11 cellular contexts compared by ENCODE assay signal in genomic region chr9:130030821-130031481, GRCh38. TPM values are rescaled to one million over a fixed set of nuclear protein-coding genes. Genes with fewer than 3 reads are reported as not detected.
A peak's percentile ranks its signal among the peaks of the same experiment; 100 is the strongest.
DNase-seq lines count a peak whose midpoint lies in the region; ATAC-seq and TF ChIP-seq lines count a peak whose summit lies in the region.
"Had no signal": no experiment of that assay in that cellular context is flagged by ENCODE, and none has a peak within 500 bp of the region (broad histone marks: within the 10 kb centered on the region; RNA-seq: fewer than 3 reads in every experiment).

No MANE protein-coding gene starts in this region.

- H3K4me3 ChIP-seq in transverse colon, result no peak overlapping the region
- H3K4me3 ChIP-seq: heart right ventricle had no signal

- CTCF ChIA-PET in activated naive CD4-positive, alpha-beta T cell treated with anti-CD3 and anti-CD28 coated beads, Interleukin-2, amount 10 ng/mL, durations not matched to agents 7 days and 5 days (lab: Charles Lee), result interaction anchor here (0.8 to 1.4 kb wide), 4 partner anchors 9 to 76 kb away, joined by 3 to 5 read pairs (median 4); no protein-coding TSS in a partner anchor

- TF ChIP-seq EP300 in transverse colon (IDR thresholded peaks at IDR 0.05; ENCODE audit: low read depth), result no peak

- ATAC-seq in GM21576 (IDR thresholded peaks at IDR 0.05; ENCODE audit: unreplicated experiment), result no peak
- ATAC-seq: heart right ventricle had no signal

- 60 to 82% methylated on average over 1 to 3 of the region's 3 CpGs for WGBS in transverse colon (ENCODE audit: low coverage in 1 of 2), 2 donors

- H3K4me1 ChIP-seq in transverse colon, result peaks cover 15 to 95% (median 57%) of the 10 kb centered on the region in 4 donors

- intact Hi-C loops in transverse colon (cut with DNase I; ENCODE audit: low total_unique reads), result no loop called here

- H3K9me3 Mint-ChIP-seq in activated naive CD4-positive, alpha-beta T cell treated with anti-CD3 and anti-CD28 coated beads, Interleukin-2, amount 10 ng/mL, durations not matched to agents 7 days and 5 days, result peaks cover 8% of the 10 kb centered on the region
- no peaks in the 10 kb centered on the region for H3K9me3 Mint-ChIP-seq in T-helper 2 cell treated with Interferon-gamma antibody and Interleukin-4, amounts not matched to agents 5 μg/mL and 100 μg/mL, for 36 hours
- H3K9me3 Mint-ChIP-seq in immature natural killer cell, result no peaks in the 10 kb centered on the region

- peak overlapping the region; percentile 61 for H3K27ac Mint-ChIP-seq in activated naive CD4-positive, alpha-beta T cell treated with anti-CD3 and anti-CD28 coated beads, Interleukin-2, amount 10 ng/mL, durations not matched to agents 7 days and 5 days
- H3K27ac Mint-ChIP-seq in T-helper 2 cell treated with Interferon-gamma antibody and Interleukin-4, amounts not matched to agents 5 μg/mL and 100 μg/mL, for 36 hours, result peak overlapping the region; percentile 83
- H3K27ac Mint-ChIP-seq in immature natural killer cell, result peak overlapping the region; percentile 82 to 92 (median 88)

- no peaks in the 10 kb centered on the region for H3K27me3 ChIP-seq in transverse colon
- H3K27me3 ChIP-seq: heart right ventricle had no signal

- no peak overlapping the region for H3K4me3 Mint-ChIP-seq in activated naive CD4-positive, alpha-beta T cell treated with anti-CD3 and anti-CD28 coated beads, Interleukin-2, amount 10 ng/mL, durations not matched to agents 7 days and 5 days
- peak overlapping the region; percentile 44 for H3K4me3 Mint-ChIP-seq in T-helper 2 cell treated with Interferon-gamma antibody and Interleukin-4, amounts not matched to agents 5 μg/mL and 100 μg/mL, for 36 hours
- H3K4me3 Mint-ChIP-seq in immature natural killer cell, result peak overlapping the region; percentile 2 to 73 (median 41)

- H3K27me3 Mint-ChIP-seq in activated naive CD4-positive, alpha-beta T cell treated with anti-CD3 and anti-CD28 coated beads, Interleukin-2, amount 10 ng/mL, durations not matched to agents 7 days and 5 days, result no peaks in the 10 kb centered on the region
- no peaks in the 10 kb centered on the region for H3K27me3 Mint-ChIP-seq in T-helper 2 cell treated with Interferon-gamma antibody and Interleukin-4, amounts not matched to agents 5 μg/mL and 100 μg/mL, for 36 hours (ENCODE audit: low read depth)
- peaks cover 2 to 3% (median 2%) of the 10 kb centered on the region in 3 donors for H3K27me3 Mint-ChIP-seq in immature natural killer cell (ENCODE audit: low read depth in 3 of 3)

- no peaks in the 10 kb centered on the region for H3K9me3 ChIP-seq in transverse colon

- in situ Hi-C loops in transverse colon (cut with MboI; ENCODE audit: low pct_ligation_motif_present in 1 of 4, low pct_unique_long_range_greater_than_20kb in 1 of 4, low sequenced_read_pairs in 3 of 4), result loop anchor here in 2 of 4 donors (25.0 kb wide), 1 partner anchor 144 kb away; no protein-coding TSS in a partner anchor

- H3K4me1 Mint-ChIP-seq in activated naive CD4-positive, alpha-beta T cell treated with anti-CD3 and anti-CD28 coated beads, Interleukin-2, amount 10 ng/mL, durations not matched to agents 7 days and 5 days, result peaks cover 92% of the 10 kb centered on the region
- H3K4me1 Mint-ChIP-seq in T-helper 2 cell treated with Interferon-gamma antibody and Interleukin-4, amounts not matched to agents 5 μg/mL and 100 μg/mL, for 36 hours (ENCODE audit: low read depth), result peaks cover 77% of the 10 kb centered on the region
- peaks cover 95 to 96% of the 10 kb centered on the region in 2 donors for H3K4me1 Mint-ChIP-seq in immature natural killer cell

- no peak for DNase-seq in activated naive CD4-positive, alpha-beta T cell treated with anti-CD3 and anti-CD28 coated beads, Interleukin-2, amount 10 ng/mL, durations not matched to agents 7 days and 5 days
- DNase-seq in activated naive CD4-positive, alpha-beta T cell (lab: John Stamatoyannopoulos, UW), result no peak
- no peak for DNase-seq in T-helper 2 cell treated with Interferon-gamma antibody and Interleukin-4, amounts not matched to agents 5 μg/mL and 100 μg/mL, for 36 hours (ENCODE audit: low spot score)
- no peak for DNase-seq in immature natural killer cell
- DNase-seq in transverse colon, result no peak
- no peak for DNase-seq in NCI-H146 (lab: John Stamatoyannopoulos, UW)
- no peak for DNase-seq in GM10266 (ENCODE audit: extremely low spot score)
- DNase-seq: HCEC 1CT, heart right ventricle, NCI-H187 had no signal

- H3K36me3 ChIP-seq in transverse colon, result no peaks in the 10 kb centered on the region
- H3K36me3 ChIP-seq: heart right ventricle had no signal

- peak overlapping the region; percentile 37 to 80 (median 62) for H3K27ac ChIP-seq in transverse colon

- no peak for TF ChIP-seq CTCF in transverse colon (IDR thresholded peaks at IDR 0.05)
- no peak for TF ChIP-seq CTCF in GM10266 (IDR thresholded peaks at IDR 0.05; ENCODE audit: control insufficient read depth, insufficient read depth, low read depth, missing control alignments)

- H3K36me3 Mint-ChIP-seq in activated naive CD4-positive, alpha-beta T cell treated with anti-CD3 and anti-CD28 coated beads, Interleukin-2, amount 10 ng/mL, durations not matched to agents 7 days and 5 days, result peaks cover 59% of the 10 kb centered on the region
- peaks cover 49% of the 10 kb centered on the region for H3K36me3 Mint-ChIP-seq in T-helper 2 cell treated with Interferon-gamma antibody and Interleukin-4, amounts not matched to agents 5 μg/mL and 100 μg/mL, for 36 hours (ENCODE audit: low read depth)
- no peaks in the 10 kb centered on the region for H3K36me3 Mint-ChIP-seq in immature natural killer cell

- no peak for TF ChIP-seq POLR2A in transverse colon (IDR thresholded peaks at IDR 0.05)

RNA-seq across cellular contexts. Expression of gene FNBP1, which starts 12.0 kb away (rescaled TPM):
- 100 to 1,000 TPM; 113 to 136 (median 135) TPM for polyA plus RNA-seq in immature natural killer cell
- 100 to 1,000 TPM in 1 of 4 donors, 10 to 100 TPM in 3; 38.5 to 114 (median 62.9) TPM for total RNA-seq in transverse colon

RNA-seq across cellular contexts. Expression of gene GPR107, which starts 22.8 kb away (rescaled TPM):
- polyA plus RNA-seq in immature natural killer cell, result 1 to 10 TPM; 3.4 to 9.5 (median 5.9) TPM
- 10 to 100 TPM; 25.7 to 33.7 (median 32.7) TPM for total RNA-seq in transverse colon
